17 cellular contexts compared by ENCODE assay signal in the genomic region with DNA sequence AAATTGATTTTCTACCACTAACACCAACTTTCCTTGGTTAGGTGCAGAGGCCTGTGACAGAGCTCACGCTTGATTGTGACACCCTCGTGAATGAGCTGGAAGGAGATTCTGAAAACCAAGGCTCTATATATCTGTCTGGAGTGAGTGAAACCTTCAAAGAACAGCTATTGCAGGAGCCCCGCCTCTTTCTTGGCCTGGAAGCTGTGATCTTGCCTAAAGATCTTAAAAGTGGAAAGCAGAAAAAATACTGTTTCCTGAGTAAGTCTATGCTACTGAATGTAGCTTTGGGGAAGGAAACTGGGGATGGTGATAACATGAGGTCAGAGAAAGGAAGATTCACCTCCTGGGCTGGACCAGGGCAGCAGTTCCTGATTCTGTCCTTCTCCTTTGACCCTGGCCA. TPM values are rescaled to one million over a fixed set of nuclear protein-coding genes. Genes with fewer than 3 reads are reported as not detected.
DNase-seq lines count a peak whose midpoint lies in the region; ATAC-seq, FAIRE-seq and TF ChIP-seq lines count a peak whose summit lies in the region.
"Had no signal": no experiment of that assay in that cellular context is flagged by ENCODE, and none has a peak within 500 bp of the region (broad histone marks: within the 10 kb centered on the region; RNA-seq: fewer than 3 reads in every experiment).

No MANE protein-coding gene starts in this region.

- TF ChIP-seq CTCF in liver (IDR thresholded peaks at IDR 0.05; ENCODE audit: low read depth, low read length, missing input control) (no peak), HepG2 (CRISPR knock-in tag; IDR thresholded peaks at IDR 0.05) (no peak), PC-3 (conservative IDR thresholded peaks at IDR 0.05; ENCODE audit: low read depth, low read length) (no peak)

- no peak overlapping the region for H3K27ac ChIP-seq in liver (ENCODE audit: low read depth in 1 of 2, low read length in 2 of 2)
- H3K27ac ChIP-seq in HepG2 (ENCODE audit: extremely low read length, insufficient read depth, low read length): no peak overlapping the region
- H3K27ac ChIP-seq in PC-3 (ENCODE audit: low read length): no peak overlapping the region
- H3K27ac ChIP-seq: body of pancreas, gastroesophageal sphincter, prostate gland had no signal

- H4K20me1 ChIP-seq in HepG2 (ENCODE audit: insufficient read depth, low read length) (no peaks in the 10 kb centered on the region), PC-3 (ENCODE audit: low read length) (no peaks in the 10 kb centered on the region)

- H3K4me1 ChIP-seq in liver (ENCODE audit: control insufficient read depth in 4 of 4, insufficient read depth in 4 of 4, low read length in 3 of 4): no peaks in the 10 kb centered on the region
- H3K4me1 ChIP-seq in HepG2 (ENCODE audit: insufficient read depth, low read length): no peaks in the 10 kb centered on the region
- peaks cover 9% of the 10 kb centered on the region for H3K4me1 ChIP-seq in PC-3 (ENCODE audit: insufficient read depth, low read length)
- H3K4me1 ChIP-seq: body of pancreas, prostate gland had no signal

- H3K27me3 ChIP-seq in liver (ENCODE audit: control insufficient read depth in 4 of 4, insufficient read depth in 4 of 4, low read length in 3 of 4) (no peaks in the 10 kb centered on the region), HepG2 (ENCODE audit: control insufficient read depth in 1 of 2, insufficient read depth in 2 of 2, low read length in 2 of 2) (no peaks in the 10 kb centered on the region), PC-3 (ENCODE audit: low read length) (no peaks in the 10 kb centered on the region)
- H3K27me3 ChIP-seq: body of pancreas, gastroesophageal sphincter had no signal

- H3K4me2 ChIP-seq in HepG2 (ENCODE audit: low read depth, low read length) (no peak overlapping the region), PC-3 (ENCODE audit: low read length) (no peak overlapping the region)

- H3K27me3 Mint-ChIP-seq in T-helper 17 cell: no peaks in the 10 kb centered on the region
- no peaks in the 10 kb centered on the region for H3K27me3 Mint-ChIP-seq in dendritic cell treated with granulocyte-macrophage colony-stimulating factor and Interleukin-4, amounts not matched to agents 40 ng/mL and 50 ng/mL, for 4 days
- no peaks in the 10 kb centered on the region for H3K27me3 Mint-ChIP-seq in stimulated activated naive CD8-positive, alpha-beta T cell treated with anti-CD3 and anti-CD28 coated beads, Interleukin-15, amount 100 ng/mL, for 72 hours

- H3K36me3 ChIP-seq in liver (ENCODE audit: control insufficient read depth in 4 of 4, insufficient read depth in 3 of 4, low read depth in 1 of 4, low read length in 3 of 4): peaks cover 0 to 3% (median 1%) of the 10 kb centered on the region in 4 donors
- H3K36me3 ChIP-seq in HepG2 (replicated peaks in 1 of 2; ENCODE audit: control insufficient read depth in 1 of 2, insufficient read depth in 2 of 2, low read length in 2 of 2): peaks cover 13 to 43% of the 10 kb centered on the region in 2 experiments
- peaks cover 4% of the 10 kb centered on the region; the same call in 1 of the 2 replicates for H3K36me3 ChIP-seq in PC-3 (ENCODE audit: low read depth, low read length)
- H3K36me3 ChIP-seq: prostate gland had no signal

- H3F3A ChIP-seq in PC-3 (ENCODE audit: low read length, unreplicated experiment): no peaks in the 10 kb centered on the region

- intact Hi-C loops in HepG2 (cut with micrococcal nuclease; ENCODE audit: unreplicated experiment) (no loop called here), PC-3 (cut with micrococcal nuclease) (no loop called here)
- intact Hi-C loops in dendritic cell treated with granulocyte-macrophage colony-stimulating factor and Interleukin-4, amounts not matched to agents 40 ng/mL and 50 ng/mL, for 4 days (cut with micrococcal nuclease): no loop called here

- H3K36me3 Mint-ChIP-seq in T-helper 17 cell (ENCODE audit: low read depth): no peaks in the 10 kb centered on the region
- peaks cover 32% of the 10 kb centered on the region for H3K36me3 Mint-ChIP-seq in dendritic cell treated with granulocyte-macrophage colony-stimulating factor and Interleukin-4, amounts not matched to agents 40 ng/mL and 50 ng/mL, for 4 days (ENCODE audit: low read depth)

- H3K4me1 Mint-ChIP-seq in T-helper 17 cell: peaks cover 19% of the 10 kb centered on the region
- peaks cover 22% of the 10 kb centered on the region for H3K4me1 Mint-ChIP-seq in dendritic cell treated with granulocyte-macrophage colony-stimulating factor and Interleukin-4, amounts not matched to agents 40 ng/mL and 50 ng/mL, for 4 days (ENCODE audit: low read depth)
- H3K4me1 Mint-ChIP-seq in stimulated activated naive CD8-positive, alpha-beta T cell treated with anti-CD3 and anti-CD28 coated beads, Interleukin-15, amount 100 ng/mL, for 72 hours: peaks cover 20% of the 10 kb centered on the region

- no peak for TF ChIP-seq RAD21 in liver (IDR thresholded peaks at IDR 0.05)
- no peak for TF ChIP-seq RAD21 in HepG2 (CRISPR knock-in tag; IDR thresholded peaks at IDR 0.05)

- TF ChIP-seq EP300 in HepG2 (IDR thresholded peaks at IDR 0.05; ENCODE audit: low read depth in 2 of 2, low read length in 2 of 2): no peak
- TF ChIP-seq EP300 in HepG2 (CRISPR knock-in tag; IDR thresholded peaks at IDR 0.05; ENCODE audit: borderline replicate concordance): no peak

- H2AFZ ChIP-seq in HepG2 (ENCODE audit: low read length) (no peak overlapping the region), PC-3 (ENCODE audit: low read length) (no peak overlapping the region)

- no peak for FAIRE-seq in HepG2 (lab: Jason Lieb, UNC)
- FAIRE-seq: GM12891, urothelium cell line had no signal

- no peak for ATAC-seq in HepG2
- peak; percentile 63 for ATAC-seq in T-helper 17 cell
- peak; percentile 75 for ATAC-seq in stimulated activated naive CD8-positive, alpha-beta T cell treated with anti-CD3 and anti-CD28 coated beads, Interleukin-15, amount 100 ng/mL, for 72 hours
- ATAC-seq in GM18870 (IDR thresholded peaks at IDR 0.05; ENCODE audit: unreplicated experiment): no peak
- no peak for ATAC-seq in PC-3
- ATAC-seq: body of pancreas, gastroesophageal sphincter, mucosa of descending colon had no signal

- H3K4me3 ChIP-seq in liver (ENCODE audit: low read depth in 1 of 3, low read length in 3 of 3): no peak overlapping the region
- no peak overlapping the region for H3K4me3 ChIP-seq in HepG2 (replicated peaks in 1 of 3; ENCODE audit: insufficient read depth in 1 of 3, low read depth in 2 of 3, low read length in 3 of 3)
- no peak overlapping the region for H3K4me3 ChIP-seq in PC-3 (ENCODE audit: low read length)
- H3K4me3 ChIP-seq: body of pancreas, gastroesophageal sphincter, mucosa of descending colon, prostate gland had no signal

- H3K27ac Mint-ChIP-seq in T-helper 17 cell: peak overlapping the region; percentile 87
- H3K27ac Mint-ChIP-seq in dendritic cell treated with granulocyte-macrophage colony-stimulating factor and Interleukin-4, amounts not matched to agents 40 ng/mL and 50 ng/mL, for 4 days: peak overlapping the region; percentile 53
- H3K27ac Mint-ChIP-seq in stimulated activated naive CD8-positive, alpha-beta T cell treated with anti-CD3 and anti-CD28 coated beads, Interleukin-15, amount 100 ng/mL, for 72 hours: peak overlapping the region; percentile 4 to 77

- TF ChIP-seq POLR2A in HepG2 (IDR thresholded peaks at IDR 0.05; ENCODE audit: insufficient read depth in 1 of 2, low read depth in 2 of 2, low read length in 2 of 2): no peak

- in situ Hi-C loops in HepG2 (cut with HindIII; ENCODE audit: extremely low pct_ligation_motif_present, low pct_unique_long_range_greater_than_20kb): no loop called here

- H3K9ac ChIP-seq in liver (ENCODE audit: low read depth in 1 of 2, low read length in 2 of 2) (no peak overlapping the region), HepG2 (ENCODE audit: insufficient read depth, low read depth, low read length) (no peak overlapping the region), PC-3 (ENCODE audit: low read length) (no peak overlapping the region)

- WGBS in liver: 78% methylated on average over 3 of the region's 3 CpGs
- WGBS in HepG2 (ENCODE audit: low lambda C conversion rate): 96% methylated on average over 3 of the region's 3 CpGs

- DNase-seq in HepG2 (ENCODE audit: low spot score) (no peak), T-helper 17 cell (no peak), NCI-H526 (lab: John Stamatoyannopoulos, UW) (no peak), PC-3 (no peak)
- DNase-seq in stimulated activated naive CD8-positive, alpha-beta T cell treated with anti-CD3 and anti-CD28 coated beads, Interleukin-15, amount 100 ng/mL, for 72 hours: no peak
- DNase-seq: body of pancreas, mucosa of descending colon, NCI-H1417 treated with DMSO at 0.1 percent for 48 hours, NCI-H446 treated with DMSO at 0.1 percent for 48 hours, T1000 had no signal

- POLR2A ChIA-PET in HepG2 (lab: Yijun Ruan, JAX): no interaction called here
- POLR2A ChIA-PET in PC-3 (lab: Charles Lee; ENCODE audit: unreplicated experiment): no interaction called here

- peak overlapping the region; percentile 49 for H3K4me3 Mint-ChIP-seq in T-helper 17 cell
- H3K4me3 Mint-ChIP-seq in dendritic cell treated with granulocyte-macrophage colony-stimulating factor and Interleukin-4, amounts not matched to agents 40 ng/mL and 50 ng/mL, for 4 days: no peak overlapping the region
- H3K4me3 Mint-ChIP-seq in stimulated activated naive CD8-positive, alpha-beta T cell treated with anti-CD3 and anti-CD28 coated beads, Interleukin-15, amount 100 ng/mL, for 72 hours: peak overlapping the region in 1 of 2 donors; percentile 2

- no peaks in the 10 kb centered on the region for H3K9me3 ChIP-seq in liver (ENCODE audit: control insufficient read depth in 4 of 4, low read length in 3 of 4)
- H3K9me3 ChIP-seq in HepG2 (ENCODE audit: low read length): no peaks in the 10 kb centered on the region
- no peaks in the 10 kb centered on the region for H3K9me3 ChIP-seq in T-helper 17 cell (ENCODE audit: control insufficient read depth, low read length, poor library complexity, severe bottlenecking)
- no peaks in the 10 kb centered on the region for H3K9me3 ChIP-seq in PC-3 (ENCODE audit: low read length)
- H3K9me3 ChIP-seq: body of pancreas, gastroesophageal sphincter, mucosa of descending colon, prostate gland had no signal

- BruUV-seq in HepG2 (replicated peaks; lab: Mats Ljungman, UMichigan): no TSS peak
- BruUV-seq in PC-3 (replicated peaks; lab: Mats Ljungman, UMichigan): no TSS peak

- CTCF ChIA-PET in HepG2 (lab: Yijun Ruan, JAX; ENCODE audit: low intra/inter-chr PET ratio, low total read pairs): no interaction called here
- CTCF ChIA-PET in PC-3 (lab: Charles Lee): no interaction called here

- H3K9me3 Mint-ChIP-seq in dendritic cell treated with granulocyte-macrophage colony-stimulating factor and Interleukin-4, amounts not matched to agents 40 ng/mL and 50 ng/mL, for 4 days: no peaks in the 10 kb centered on the region
- no peaks in the 10 kb centered on the region for H3K9me3 Mint-ChIP-seq in stimulated activated naive CD8-positive, alpha-beta T cell treated with anti-CD3 and anti-CD28 coated beads, Interleukin-15, amount 100 ng/mL, for 72 hours

- no peaks in the 10 kb centered on the region for H3K9me2 ChIP-seq in PC-3 (replicated peaks; ENCODE audit: low read length)

- H3K79me2 ChIP-seq in HepG2 (ENCODE audit: insufficient read depth, low read length): no peaks in the 10 kb centered on the region
- no peaks in the 10 kb centered on the region for H3K79me2 ChIP-seq in PC-3 (ENCODE audit: low read length)

RNA-seq across cellular contexts. Expression of a gene that starts 38.3 kb away (rescaled TPM):
- total RNA-seq in liver (10 to 100 TPM in 1 of 2 donors, 1 to 10 TPM in 1; 2.1 to 10.6 TPM), HepG2 (2016; rRNA removed; fragmentation: Illumina TruSeq; extraction: Trizol) (13.1 and 14.4 TPM in 2 replicates), T-helper 17 cell (1 to 10 TPM in 1 of 2 donors, not detected in 1; 1.6 TPM), PC-3 (2014; rRNA removed) (3.4 and 4.0 TPM in 2 replicates)
- polyA plus RNA-seq in liver (1 to 10 TPM in 1 of 2 donors, under 1 TPM in 1; 0.83 to 1.6 TPM), HepG2 (2011; rRNA removed) (5.5 and 5.9 TPM in 2 replicates)
- 13.8 and 15.9 TPM in 2 replicates for total RNA-seq in HepG2 (2016; cell fraction: cytosol; rRNA removed; fragmentation: Illumina TruSeq; extraction: Trizol; ENCODE audit: low read depth)
- total RNA-seq in HepG2 (2016; cell fraction: insoluble cytoplasmic fraction; rRNA removed; fragmentation: Illumina TruSeq; extraction: Trizol): 12.0 and 13.3 TPM in 2 replicates
- 10.3 and 11.4 TPM in 2 replicates for total RNA-seq in HepG2 (2016; cell fraction: membrane; rRNA removed; fragmentation: Illumina TruSeq; extraction: Trizol)
- 18.6 and 20.9 TPM in 2 replicates for total RNA-seq in HepG2 (2016; cell fraction: nucleus; rRNA removed; fragmentation: Illumina TruSeq; extraction: Trizol)
- 2.1 and 2.7 TPM in 2 replicates for polyA plus RNA-seq in HepG2 (2011; cell fraction: cytosol; rRNA removed)
- polyA plus RNA-seq in HepG2 (2011; cell fraction: nucleus; rRNA removed): 9.1 and 9.5 TPM in 2 replicates
- polyA plus RNA-seq in HepG2 (2012): 3.5 and 6.7 TPM in 2 replicates
- polyA plus RNA-seq in HepG2 (2016; cell fraction: cytosol; fragmentation: Illumina TruSeq; extraction: Trizol; ENCODE audit: low read depth): 2.0 and 2.6 TPM in 2 replicates
- 10.4 and 10.8 TPM in 2 replicates for polyA plus RNA-seq in HepG2 (2016; cell fraction: insoluble cytoplasmic fraction; fragmentation: Illumina TruSeq; extraction: Trizol; ENCODE audit: low read depth)
- polyA plus RNA-seq in HepG2 (2016; cell fraction: membrane; fragmentation: Illumina TruSeq; extraction: Trizol; ENCODE audit: low read depth): 3.7 and 4.7 TPM in 2 replicates
- 17.5 and 20.3 TPM in 2 replicates for polyA plus RNA-seq in HepG2 (2016; cell fraction: nucleus; fragmentation: Illumina TruSeq; extraction: Trizol; ENCODE audit: insufficient read depth, low read depth)
- 6.7 and 10.1 TPM in 2 replicates for polyA minus RNA-seq in HepG2 (2011; rRNA and poly(A)+ RNA removed; ENCODE audit: low replicate concordance)
- polyA minus RNA-seq in HepG2 (2011; cell fraction: cytosol; rRNA and poly(A)+ RNA removed): 3.8 and 5.8 TPM in 2 replicates
- 26.3 and 29.6 TPM in 2 replicates for polyA minus RNA-seq in HepG2 (2011; cell fraction: nucleus; rRNA and poly(A)+ RNA removed)

RNA-seq across cellular contexts. Expression of a gene that starts 38.3 kb away (rescaled TPM):
- total RNA-seq in liver: 10 to 100 TPM; 26.0 to 79.1 TPM
- polyA plus RNA-seq in liver: 10 to 100 TPM in 1 of 2 donors, 1 to 10 TPM in 1; 8.8 to 12.2 TPM
- 41.3 and 53.1 TPM in 2 replicates for total RNA-seq in HepG2 (2016; rRNA removed; fragmentation: Illumina TruSeq; extraction: Trizol)
- 19.3 and 19.4 TPM in 2 replicates for total RNA-seq in HepG2 (2016; cell fraction: cytosol; rRNA removed; fragmentation: Illumina TruSeq; extraction: Trizol; ENCODE audit: low read depth)
- 40.2 and 47.3 TPM in 2 replicates for total RNA-seq in HepG2 (2016; cell fraction: insoluble cytoplasmic fraction; rRNA removed; fragmentation: Illumina TruSeq; extraction: Trizol)
- total RNA-seq in HepG2 (2016; cell fraction: membrane; rRNA removed; fragmentation: Illumina TruSeq; extraction: Trizol): 41.1 and 44.1 TPM in 2 replicates
- total RNA-seq in HepG2 (2016; cell fraction: nucleus; rRNA removed; fragmentation: Illumina TruSeq; extraction: Trizol): 48.1 and 48.5 TPM in 2 replicates
- polyA plus RNA-seq in HepG2 (2011; rRNA removed): 16.3 and 17.4 TPM in 2 replicates
- polyA plus RNA-seq in HepG2 (2011; cell fraction: cytosol; rRNA removed): 7.2 and 9.4 TPM in 2 replicates
- polyA plus RNA-seq in HepG2 (2011; cell fraction: nucleus; rRNA removed): 24.8 and 33.6 TPM in 2 replicates
- 11.3 and 21.2 TPM in 2 replicates for polyA plus RNA-seq in HepG2 (2012)
- polyA plus RNA-seq in HepG2 (2016; cell fraction: cytosol; fragmentation: Illumina TruSeq; extraction: Trizol; ENCODE audit: low read depth): 3.9 and 6.1 TPM in 2 replicates
- 40.1 and 44.5 TPM in 2 replicates for polyA plus RNA-seq in HepG2 (2016; cell fraction: insoluble cytoplasmic fraction; fragmentation: Illumina TruSeq; extraction: Trizol; ENCODE audit: low read depth)
- polyA plus RNA-seq in HepG2 (2016; cell fraction: membrane; fragmentation: Illumina TruSeq; extraction: Trizol; ENCODE audit: low read depth): 16.7 and 17.7 TPM in 2 replicates
- polyA plus RNA-seq in HepG2 (2016; cell fraction: nucleus; fragmentation: Illumina TruSeq; extraction: Trizol; ENCODE audit: insufficient read depth, low read depth): 46.2 and 48.0 TPM in 2 replicates
- polyA minus RNA-seq in HepG2 (2011; rRNA and poly(A)+ RNA removed; ENCODE audit: low replicate concordance): 10.5 and 15.9 TPM in 2 replicates
- 8.3 and 13.4 TPM in 2 replicates for polyA minus RNA-seq in HepG2 (2011; cell fraction: cytosol; rRNA and poly(A)+ RNA removed)
- polyA minus RNA-seq in HepG2 (2011; cell fraction: nucleus; rRNA and poly(A)+ RNA removed): 45.3 and 46.2 TPM in 2 replicates
- 1 to 10 TPM; 2.1 to 2.3 TPM for total RNA-seq in T-helper 17 cell
- total RNA-seq in PC-3 (2014; rRNA removed): 13.2 and 15.4 TPM in 2 replicates

RNA-seq across cellular contexts. Expression of a gene that starts 55.6 kb away (rescaled TPM):
- total RNA-seq in liver (10 to 100 TPM in 1 of 2 donors, 1 to 10 TPM in 1; 4.9 to 16.8 TPM), HepG2 (2016; rRNA removed; fragmentation: Illumina TruSeq; extraction: Trizol) (19.3 and 26.1 TPM in 2 replicates), T-helper 17 cell (1 to 10 TPM; 3.9 to 4.0 TPM), PC-3 (2014; rRNA removed) (8.5 and 10.5 TPM in 2 replicates)
- polyA plus RNA-seq in liver (1 to 10 TPM; 2.7 to 4.6 TPM), HepG2 (2011; rRNA removed) (5.0 and 6.3 TPM in 2 replicates)
- total RNA-seq in HepG2 (2016; cell fraction: cytosol; rRNA removed; fragmentation: Illumina TruSeq; extraction: Trizol; ENCODE audit: low read depth): 5.0 and 5.9 TPM in 2 replicates
- total RNA-seq in HepG2 (2016; cell fraction: insoluble cytoplasmic fraction; rRNA removed; fragmentation: Illumina TruSeq; extraction: Trizol): 19.9 and 24.5 TPM in 2 replicates
- total RNA-seq in HepG2 (2016; cell fraction: membrane; rRNA removed; fragmentation: Illumina TruSeq; extraction: Trizol): 16.0 and 17.0 TPM in 2 replicates
- 14.7 and 15.1 TPM in 2 replicates for total RNA-seq in HepG2 (2016; cell fraction: nucleus; rRNA removed; fragmentation: Illumina TruSeq; extraction: Trizol)
- polyA plus RNA-seq in HepG2 (2011; cell fraction: cytosol; rRNA removed): 3.9 and 4.7 TPM in 2 replicates
- polyA plus RNA-seq in HepG2 (2011; cell fraction: nucleus; rRNA removed): 12.3 and 12.9 TPM in 2 replicates
- polyA plus RNA-seq in HepG2 (2012): 5.8 and 5.9 TPM in 2 replicates
- 0.90 and 1.3 TPM in 2 replicates for polyA plus RNA-seq in HepG2 (2016; cell fraction: cytosol; fragmentation: Illumina TruSeq; extraction: Trizol; ENCODE audit: low read depth)
- 10.0 and 11.9 TPM in 2 replicates for polyA plus RNA-seq in HepG2 (2016; cell fraction: insoluble cytoplasmic fraction; fragmentation: Illumina TruSeq; extraction: Trizol; ENCODE audit: low read depth)
- 4.5 and 5.0 TPM in 2 replicates for polyA plus RNA-seq in HepG2 (2016; cell fraction: membrane; fragmentation: Illumina TruSeq; extraction: Trizol; ENCODE audit: low read depth)
- polyA plus RNA-seq in HepG2 (2016; cell fraction: nucleus; fragmentation: Illumina TruSeq; extraction: Trizol; ENCODE audit: insufficient read depth, low read depth): 19.3 and 20.7 TPM in 2 replicates
- 4.9 and 13.7 TPM in 2 replicates for polyA minus RNA-seq in HepG2 (2011; rRNA and poly(A)+ RNA removed; ENCODE audit: low replicate concordance)
- polyA minus RNA-seq in HepG2 (2011; cell fraction: cytosol; rRNA and poly(A)+ RNA removed): 9.6 and 11.5 TPM in 2 replicates
- 39.1 and 40.5 TPM in 2 replicates for polyA minus RNA-seq in HepG2 (2011; cell fraction: nucleus; rRNA and poly(A)+ RNA removed)

RNA-seq across cellular contexts. Expression of a gene that starts 56.0 kb away (rescaled TPM):
- total RNA-seq in liver: 10 to 100 TPM; 33.2 to 49.5 TPM
- polyA plus RNA-seq in liver: 10 to 100 TPM; 52.0 to 57.3 TPM
- total RNA-seq in HepG2 (2016; rRNA removed; fragmentation: Illumina TruSeq; extraction: Trizol): 82.6 and 106 TPM in 2 replicates
- total RNA-seq in HepG2 (2016; cell fraction: cytosol; rRNA removed; fragmentation: Illumina TruSeq; extraction: Trizol; ENCODE audit: low read depth): 95.5 and 110 TPM in 2 replicates
- 87.8 and 105 TPM in 2 replicates for total RNA-seq in HepG2 (2016; cell fraction: insoluble cytoplasmic fraction; rRNA removed; fragmentation: Illumina TruSeq; extraction: Trizol)
- total RNA-seq in HepG2 (2016; cell fraction: membrane; rRNA removed; fragmentation: Illumina TruSeq; extraction: Trizol): 174 and 185 TPM in 2 replicates
- total RNA-seq in HepG2 (2016; cell fraction: nucleus; rRNA removed; fragmentation: Illumina TruSeq; extraction: Trizol): 39.6 and 43.2 TPM in 2 replicates
- 46.1 and 59.2 TPM in 2 replicates for polyA plus RNA-seq in HepG2 (2011; rRNA removed)
- 37.9 and 54.1 TPM in 2 replicates for polyA plus RNA-seq in HepG2 (2011; cell fraction: cytosol; rRNA removed)
- 18.8 and 19.1 TPM in 2 replicates for polyA plus RNA-seq in HepG2 (2011; cell fraction: nucleus; rRNA removed)
- polyA plus RNA-seq in HepG2 (2012): 51.6 and 58.6 TPM in 2 replicates
- polyA plus RNA-seq in HepG2 (2016; cell fraction: cytosol; fragmentation: Illumina TruSeq; extraction: Trizol; ENCODE audit: low read depth): 162 and 195 TPM in 2 replicates
- 151 and 158 TPM in 2 replicates for polyA plus RNA-seq in HepG2 (2016; cell fraction: insoluble cytoplasmic fraction; fragmentation: Illumina TruSeq; extraction: Trizol; ENCODE audit: low read depth)
- 245 TPM in 2 replicates for polyA plus RNA-seq in HepG2 (2016; cell fraction: membrane; fragmentation: Illumina TruSeq; extraction: Trizol; ENCODE audit: low read depth)
- polyA plus RNA-seq in HepG2 (2016; cell fraction: nucleus; fragmentation: Illumina TruSeq; extraction: Trizol; ENCODE audit: insufficient read depth, low read depth): 81.9 and 88.0 TPM in 2 replicates
- 6.1 and 16.0 TPM in 2 replicates for polyA minus RNA-seq in HepG2 (2011; rRNA and poly(A)+ RNA removed; ENCODE audit: low replicate concordance)
- 23.7 and 24.1 TPM in 2 replicates for polyA minus RNA-seq in HepG2 (2011; cell fraction: cytosol; rRNA and poly(A)+ RNA removed)
- polyA minus RNA-seq in HepG2 (2011; cell fraction: nucleus; rRNA and poly(A)+ RNA removed): 16.4 and 21.4 TPM in 2 replicates
- 10 to 100 TPM; 15.0 to 20.1 TPM for total RNA-seq in T-helper 17 cell
- total RNA-seq in PC-3 (2014; rRNA removed): 21.9 and 35.1 TPM in 2 replicates

Comparison
In these comparisons a context has a peak if more than half of its experiments do, and no peak if none do; other contexts are left out.
1. ATAC-seq: peak in T-helper 17 cell (single experiment) and stimulated activated naive CD8-positive, alpha-beta T cell treated with anti-CD3 and anti-CD28 coated beads, Interleukin-15, amount 100 ng/mL, for 72 hours (single experiment); none in HepG2 (single experiment), GM18870 (single experiment) and PC-3 (single experiment).
2. Peak in every context shown above with its lines, with median percentiles within 50 percentile points of each other: H3K27ac Mint-ChIP-seq.